Comparison of ENCODE assay signal across 8 cellular contexts in the genomic region with DNA sequence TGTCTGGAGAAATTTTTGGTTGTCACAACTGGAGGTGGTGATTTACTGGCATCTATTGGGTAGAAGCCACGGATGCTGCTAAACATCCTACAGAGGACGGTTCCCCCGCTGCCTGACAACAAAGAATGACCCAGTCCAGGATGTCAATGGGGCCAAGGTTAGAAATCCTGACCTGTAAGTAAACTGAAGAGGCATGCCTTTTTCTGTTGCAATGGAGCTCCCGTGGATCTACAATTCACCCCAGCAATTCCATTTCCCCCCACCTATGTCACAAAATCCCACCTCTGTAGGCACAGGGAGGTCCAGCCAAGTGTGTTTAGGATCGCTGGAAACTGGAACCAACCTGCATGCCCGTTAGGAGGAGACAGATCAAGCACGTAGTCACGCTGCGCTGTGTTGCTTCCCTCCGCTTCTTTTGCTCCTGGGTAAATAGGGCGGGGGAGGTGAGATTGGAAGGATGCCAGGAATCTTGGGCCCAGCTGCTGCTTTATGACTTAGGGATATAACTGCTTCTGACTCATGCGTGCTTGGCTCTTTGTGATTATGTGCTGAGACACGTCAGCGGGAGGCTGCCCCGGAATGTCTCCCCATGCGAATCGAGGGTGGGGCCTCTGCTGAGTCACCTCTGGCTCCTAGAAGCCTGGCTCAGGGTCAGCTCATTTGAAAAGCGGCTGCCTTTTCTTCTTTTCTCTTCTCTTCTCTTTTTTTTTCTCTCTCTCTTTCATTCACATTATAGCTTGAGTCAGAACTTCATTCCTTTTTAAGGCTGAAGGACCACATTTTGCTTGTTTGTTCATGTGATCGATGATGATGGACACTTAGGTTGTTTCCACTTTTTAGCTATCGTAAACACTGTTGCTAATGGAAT. TPM values are rescaled to one million over a fixed set of nuclear protein-coding genes. Genes with fewer than 3 reads are reported as not detected.
DNase-seq lines count a peak whose midpoint lies in the region; ATAC-seq lines count a peak whose summit lies in the region.

No MANE protein-coding gene starts in this region.

- H3K27ac ChIP-seq in esophagus (ENCODE audit: low read depth in 2 of 2, low read length in 1 of 2): peak overlapping the region; percentile 75 to 96

- peak overlapping the region; percentile 50 for H3K9ac ChIP-seq in mucosa of stomach (ENCODE audit: low read length)

- H3K4me3 ChIP-seq in esophagus (ENCODE audit: low read depth in 1 of 2, low read length in 2 of 2) (no peak overlapping the region), mucosa of stomach (ENCODE audit: low read length) (peak overlapping the region; percentile 22)

- H3K9me3 ChIP-seq in esophagus (ENCODE audit: control insufficient read depth in 2 of 2, insufficient read depth in 1 of 2, low read depth in 1 of 2, low read length in 1 of 2): no peaks in the 10 kb centered on the region
- no peaks in the 10 kb centered on the region for H3K9me3 ChIP-seq in mucosa of stomach (ENCODE audit: control insufficient read depth, low read length)

- DNase-seq in COLO668 (lab: John Stamatoyannopoulos, UW; ENCODE audit: unreplicated experiment) (peak; percentile 98), HuH-7 (ENCODE audit: low spot score) (peak; percentile 94), OCI-M1 (lab: John Stamatoyannopoulos, UW) (peak; percentile 99), activated T-cell treated with anti-CD3 and anti-CD28 coated beads for 48 hours (ENCODE audit: low read depth) (peak; percentile 79)
- peak; percentile 55 to 80 for DNase-seq in stimulated activated CD8-positive, alpha-beta memory T cell treated with anti-CD3 and anti-CD28 coated beads, Interleukin-4, amount 100 ng/mL, for 4 hours (ENCODE audit: low read depth in 2 of 2, low spot score in 1 of 2)

- H3K36me3 ChIP-seq in esophagus (ENCODE audit: control insufficient read depth in 2 of 2, insufficient read depth in 2 of 2, low read length in 1 of 2) (no peaks in the 10 kb centered on the region), mucosa of stomach (ENCODE audit: control insufficient read depth, insufficient read depth, low read length) (no peaks in the 10 kb centered on the region)

- peak; percentile 92 for ATAC-seq in GM21390 (IDR thresholded peaks at IDR 0.05; ENCODE audit: unreplicated experiment)

- H3K27me3 ChIP-seq in esophagus (ENCODE audit: control insufficient read depth in 1 of 2, insufficient read depth in 2 of 2, low read length in 2 of 2) (no peaks in the 10 kb centered on the region), mucosa of stomach (ENCODE audit: control insufficient read depth, insufficient read depth, low read length) (no peaks in the 10 kb centered on the region)

- 6 to 8% methylated on average over 20 of the region's 20 CpGs for WGBS in esophagus, 2 donors

- H3K4me1 ChIP-seq in esophagus (ENCODE audit: control insufficient read depth in 2 of 2, insufficient read depth in 2 of 2, low read length in 1 of 2) (no peaks in the 10 kb centered on the region), mucosa of stomach (ENCODE audit: control insufficient read depth, insufficient read depth, low read length) (peaks cover 17% of the 10 kb centered on the region)

RNA-seq across cellular contexts. Expression of a gene that starts 12.4 kb away (rescaled TPM):
- 10 to 100 TPM; 31.5 to 56.2 TPM for polyA plus RNA-seq in esophagus

RNA-seq across cellular contexts. Expression of a gene that starts 24.7 kb away (rescaled TPM):
- polyA plus RNA-seq in esophagus: 10 to 100 TPM in 1 of 2 donors, 1 to 10 TPM in 1; 6.9 to 19.6 TPM

RNA-seq across cellular contexts. Expression of a gene that starts 53.0 kb away (rescaled TPM):
- 10 to 100 TPM; 57.4 to 73.1 TPM for polyA plus RNA-seq in esophagus
